8 cellular contexts compared by ENCODE assay signal in the genomic region with DNA sequence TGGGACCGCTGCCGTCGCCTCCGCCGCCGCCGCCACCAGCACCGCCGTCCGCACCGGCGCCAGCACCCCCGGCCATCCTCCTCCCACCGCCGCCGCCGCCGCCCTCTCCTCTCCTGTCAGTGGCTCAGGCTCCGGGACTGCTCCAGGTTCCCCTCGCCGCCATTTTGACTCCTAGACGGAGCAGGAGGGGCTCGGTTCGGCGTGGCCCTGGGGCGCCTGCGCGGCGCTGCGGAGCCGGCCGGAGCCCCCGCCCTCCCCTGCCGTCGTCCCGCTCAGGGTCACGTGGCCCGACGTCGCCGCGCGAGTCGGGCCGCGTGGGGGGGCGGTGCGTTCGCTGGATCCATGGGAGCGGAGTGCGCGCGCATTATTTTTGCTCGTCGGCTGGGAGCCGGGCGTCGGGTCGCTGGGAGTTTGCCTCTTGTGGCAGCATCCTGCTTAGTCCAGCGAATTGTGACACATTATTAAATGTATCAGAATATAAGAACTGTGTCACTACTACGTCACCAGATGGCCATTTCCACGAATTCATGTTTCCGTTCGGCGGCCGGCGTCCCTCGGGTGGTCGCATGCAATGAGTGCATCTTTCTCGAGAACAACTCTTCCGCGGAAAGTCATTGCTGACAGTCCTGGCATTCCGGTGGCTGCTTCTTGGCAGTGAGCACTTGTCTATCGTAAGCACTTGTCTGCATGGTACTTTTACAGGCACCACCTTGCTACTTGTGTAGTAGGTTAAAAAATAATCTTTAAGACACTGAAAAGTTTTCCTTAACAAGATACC. TPM values are rescaled to one million over a fixed set of nuclear protein-coding genes. Genes with fewer than 3 reads are reported as not detected.
A peak's percentile ranks its signal among the peaks of the same experiment; 100 is the strongest.
DNase-seq lines count a peak whose midpoint lies in the region; ATAC-seq and TF ChIP-seq lines count a peak whose summit lies in the region.

A gene with protein sequence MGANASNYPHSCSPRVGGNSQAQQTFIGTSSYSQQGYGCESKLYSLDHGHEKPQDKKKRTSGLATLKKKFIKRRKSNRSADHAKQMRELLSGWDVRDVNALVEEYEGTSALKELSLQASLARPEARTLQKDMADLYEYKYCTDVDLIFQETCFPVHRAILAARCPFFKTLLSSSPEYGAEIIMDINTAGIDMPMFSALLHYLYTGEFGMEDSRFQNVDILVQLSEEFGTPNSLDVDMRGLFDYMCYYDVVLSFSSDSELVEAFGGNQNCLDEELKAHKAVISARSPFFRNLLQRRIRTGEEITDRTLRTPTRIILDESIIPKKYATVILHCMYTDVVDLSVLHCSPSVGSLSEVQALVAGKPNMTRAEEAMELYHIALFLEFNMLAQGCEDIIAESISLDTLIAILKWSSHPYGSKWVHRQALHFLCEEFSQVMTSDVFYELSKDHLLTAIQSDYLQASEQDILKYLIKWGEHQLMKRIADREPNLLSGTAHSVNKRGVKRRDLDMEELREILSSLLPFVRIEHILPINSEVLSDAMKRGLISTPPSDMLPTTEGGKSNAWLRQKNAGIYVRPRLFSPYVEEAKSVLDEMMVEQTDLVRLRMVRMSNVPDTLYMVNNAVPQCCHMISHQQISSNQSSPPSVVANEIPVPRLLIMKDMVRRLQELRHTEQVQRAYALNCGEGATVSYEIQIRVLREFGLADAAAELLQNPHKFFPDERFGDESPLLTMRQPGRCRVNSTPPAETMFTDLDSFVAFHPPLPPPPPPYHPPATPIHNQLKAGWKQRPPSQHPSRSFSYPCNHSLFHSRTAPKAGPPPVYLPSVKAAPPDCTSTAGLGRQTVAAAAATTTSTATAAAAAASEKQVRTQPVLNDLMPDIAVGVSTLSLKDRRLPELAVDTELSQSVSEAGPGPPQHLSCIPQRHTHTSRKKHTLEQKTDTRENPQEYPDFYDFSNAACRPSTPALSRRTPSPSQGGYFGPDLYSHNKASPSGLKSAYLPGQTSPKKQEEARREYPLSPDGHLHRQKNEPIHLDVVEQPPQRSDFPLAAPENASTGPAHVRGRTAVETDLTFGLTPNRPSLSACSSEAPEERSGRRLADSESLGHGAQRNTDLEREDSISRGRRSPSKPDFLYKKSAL (minus strand): TSS at position 184 of the 778 bp plus-strand sequence. CDS start 36,985 bp downstream, outside the sequence.

- peak within 1 kb of the TSS; percentile 64 for H3K4me3 ChIP-seq in MG63
- peak within 1 kb of the TSS; percentile 72 for H3K4me3 ChIP-seq in fibroblast of pulmonary artery (replicated peaks; ENCODE audit: low read depth, low read length)

- H3K4me2 ChIP-seq in H9 (ENCODE audit: insufficient read depth, insufficient read length, low read length), result peak within 1 kb of the TSS; percentile 98

- H3K9me3 Mint-ChIP-seq in H9 (peaks cover 12% of the 10 kb centered on the region in 2 experiments), nephron (no peaks in the 10 kb centered on the region)

- H4K8ac ChIP-seq in H9 (replicated peaks; ENCODE audit: insufficient read length, low read depth, low read length), result no peak within 1 kb of the TSS

- H3T11ph ChIP-seq in H9 (ENCODE audit: low read length), result no peak within 1 kb of the TSS

- H3K36me3 ChIP-seq in ES-I3 (ENCODE audit: insufficient read depth, low read length), result no peaks in the 10 kb centered on the region; the same call in none of the 2 replicates
- no peaks in the 10 kb centered on the region for H3K36me3 ChIP-seq in MG63

- ATAC-seq in stimulated activated naive CD8-positive, alpha-beta T cell treated with anti-CD3 and anti-CD28 coated beads, Interleukin-15, Interleukin-2, amounts not matched to agents 100 U/mL and 50 U/mL, for 24 hours, result peak; percentile 94

- DNase-seq in H9 (peak; percentile 93), MG63 (peak; percentile 87), SHP77 (lab: John Stamatoyannopoulos, UW) (peak; percentile 93 to 96), fibroblast of pulmonary artery (ENCODE audit: low read depth) (peak; percentile 94)
- peak; percentile 92 for DNase-seq in activated effector memory CD4-positive, alpha-beta T cell treated with Interleukin-2 at 50 U/mL for 16 hours
- DNase-seq in stimulated activated naive CD8-positive, alpha-beta T cell treated with anti-CD3 and anti-CD28 coated beads, Interleukin-15, Interleukin-2, amounts not matched to agents 100 U/mL and 50 U/mL, for 24 hours, result peak; percentile 97

- H3K4me1 ChIP-seq in ES-I3 (ENCODE audit: insufficient read depth, low read length) (peaks cover 15% of the 10 kb centered on the region), H9 (ENCODE audit: insufficient read depth, low read length) (0 out of 2 replicates have a peak, but pooled peaks cover 2% of the 10 kb centered on the region)

- H3K9ac ChIP-seq in ES-I3 (ENCODE audit: low read depth, low read length) (peak within 1 kb of the TSS; percentile 60), H9 (ENCODE audit: extremely low read depth, insufficient read length, low read length) (peak within 1 kb of the TSS; percentile 86)

- H2AK5ac ChIP-seq in H9 (ENCODE audit: insufficient read length, low read length), result no peak within 1 kb of the TSS

- peak within 1 kb of the TSS; percentile 10 for H2BK12ac ChIP-seq in H9 (ENCODE audit: insufficient read length, low read depth, low read length)

- H3K79me2 ChIP-seq in H9 (ENCODE audit: insufficient read depth, low read length), result peaks cover 22% of the 10 kb centered on the region

- no peak within 1 kb of the TSS for H2BK5ac ChIP-seq in H9 (ENCODE audit: insufficient read length, low read length)

- TF ChIP-seq CTCF in H9 (conservative IDR thresholded peaks at IDR 0.05), result peak; percentile 47; the same call in 2 of the 3 replicates
- no peak for TF ChIP-seq CTCF in fibroblast of pulmonary artery (IDR thresholded peaks at IDR 0.05; ENCODE audit: low read length, missing control alignments)
- peak in 2 of 3 experiments; percentile 30 to 39 for TF ChIP-seq CTCF in nephron (IDR thresholded peaks at IDR 0.05; ENCODE audit: unreplicated experiment in 3 of 3)

- H3K27me3 ChIP-seq in H9 (ENCODE audit: insufficient read depth, low read length), result no peaks in the 10 kb centered on the region
- H3K27me3 ChIP-seq in MG63, result no peaks in the 10 kb centered on the region

- H2BK15ac ChIP-seq in H9 (ENCODE audit: low read depth, low read length), result no peak within 1 kb of the TSS

- H3K27me3 Mint-ChIP-seq in H9 (ENCODE audit: low read depth) (no peaks in the 10 kb centered on the region), nephron (ENCODE audit: low read depth) (no peaks in the 10 kb centered on the region)

- peak within 1 kb of the TSS; percentile 89 to 95 (median 95); a peak in 6 of 7 replicates for H3K27ac Mint-ChIP-seq in H9
- peak within 1 kb of the TSS; percentile 83 to 96 (median 90) for H3K27ac Mint-ChIP-seq in nephron

- no peak within 1 kb of the TSS for H2BK120ac ChIP-seq in H9 (ENCODE audit: low read depth, low read length, poor library complexity, severe bottlenecking)

- peak within 1 kb of the TSS; percentile 26 for H2AFZ ChIP-seq in H9 (ENCODE audit: low read length)

- H3K4me1 Mint-ChIP-seq in H9, result peaks cover 45 to 47% of the 10 kb centered on the region in 2 experiments
- peaks cover 39% of the 10 kb centered on the region for H3K4me1 Mint-ChIP-seq in nephron

- peaks cover 7% of the 10 kb centered on the region for H3K23me2 ChIP-seq in H9 (ENCODE audit: insufficient read length, low read depth, low read length, poor library complexity, severe bottlenecking)

- no peak within 1 kb of the TSS for H2BK20ac ChIP-seq in H9 (ENCODE audit: low read depth, low read length, poor library complexity, severe bottlenecking)

- H3K9me3 ChIP-seq in ES-I3 (ENCODE audit: control insufficient read depth, insufficient read depth, low read length), result peaks cover 3% of the 10 kb centered on the region; the same call in 1 of the 2 replicates
- peaks cover 14% of the 10 kb centered on the region for H3K9me3 ChIP-seq in H9 (ENCODE audit: control insufficient read depth, low read depth, low read length)
- H3K9me3 ChIP-seq in MG63, result no peaks in the 10 kb centered on the region

- H3K56ac ChIP-seq in H9 (ENCODE audit: insufficient read length, low read depth, low read length), result no peak within 1 kb of the TSS

- no peak within 1 kb of the TSS for H3K27ac ChIP-seq in H9 (ENCODE audit: insufficient read length, low read depth, low read length)

- H3K18ac ChIP-seq in H9 (ENCODE audit: insufficient read length, low read depth, low read length), result peak within 1 kb of the TSS; percentile 94

- H3K4ac ChIP-seq in H9 (ENCODE audit: low read depth, low read length), result no peak within 1 kb of the TSS

- no peak within 1 kb of the TSS for H3K23ac ChIP-seq in H9 (ENCODE audit: insufficient read length, low read depth, low read length)

- H4K20me1 ChIP-seq in H9 (ENCODE audit: control insufficient read depth, insufficient read depth, insufficient read length), result no peaks in the 10 kb centered on the region

- no CpG with 5 or more reads among the region's 74 CpGs for WGBS in H9 (ENCODE audit: extremely low coverage, insufficient read length, low lambda C conversion rate)

- peak within 1 kb of the TSS; percentile 90 to 97 for H3K4me3 Mint-ChIP-seq in H9
- peak within 1 kb of the TSS; percentile 94 to 98 (median 95) for H3K4me3 Mint-ChIP-seq in nephron

- peak within 1 kb of the TSS; percentile 87 for H3K14ac ChIP-seq in H9 (ENCODE audit: insufficient read depth, low read length)

- H4K91ac ChIP-seq in H9 (ENCODE audit: insufficient read length, low read depth, low read length), result no peak within 1 kb of the TSS

- peak within 1 kb of the TSS; percentile 85 for H4K5ac ChIP-seq in H9 (ENCODE audit: insufficient read length, low read depth, low read length)

- H3K36me3 Mint-ChIP-seq in H9 (ENCODE audit: insufficient read depth in 1 of 3, low read depth in 3 of 3) (peaks cover 14 to 25% (median 15%) of the 10 kb centered on the region in 3 experiments), nephron (ENCODE audit: low read depth) (peaks cover 5% of the 10 kb centered on the region)

- H3K79me1 ChIP-seq in H9 (ENCODE audit: insufficient read depth, low read depth, low read length, poor library complexity, severe bottlenecking), result peaks cover 9% of the 10 kb centered on the region

RNA-seq across cellular contexts. Expression of the gene that starts here (rescaled TPM):
- total RNA-seq in H9 (2021), result 42.4 and 44.1 TPM in 2 replicates
- 4.8 and 8.6 TPM in 2 replicates for total RNA-seq in MG63 (2014; rRNA removed; shearing (Covaris generic); ENCODE audit: low replicate concordance)
